18 cellular contexts compared by ENCODE assay signal in the genomic region with DNA sequence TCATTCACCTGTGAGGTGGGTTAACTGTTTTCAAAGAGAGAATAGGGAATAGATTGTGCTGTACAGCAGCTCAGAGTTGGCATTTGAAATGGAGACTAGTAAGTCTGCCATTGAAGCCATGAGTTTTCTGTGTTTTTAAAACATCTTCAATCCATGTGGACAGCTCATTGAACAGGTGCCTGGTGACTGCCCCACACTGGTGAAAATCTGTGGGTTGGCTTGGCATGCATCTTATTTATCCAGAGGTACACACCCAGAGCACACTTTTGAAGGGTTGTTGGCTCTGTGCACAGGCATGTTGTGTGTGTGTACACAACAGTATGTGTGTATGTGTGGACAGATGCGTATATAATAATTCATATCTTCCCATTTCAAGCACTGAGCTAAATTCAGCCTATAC. TPM values are rescaled to one million over a fixed set of nuclear protein-coding genes. Genes with fewer than 3 reads are reported as not detected.
A peak's percentile ranks its signal among the peaks of the same experiment; 100 is the strongest.
DNase-seq lines count a peak whose midpoint lies in the region; ATAC-seq and TF ChIP-seq lines count a peak whose summit lies in the region.
"Had no signal": no experiment of that assay in that cellular context is flagged by ENCODE, and none has a peak within 500 bp of the region (broad histone marks: within the 10 kb centered on the region; RNA-seq: fewer than 3 reads in every experiment).

No MANE protein-coding gene starts in this region.

- peak overlapping the region; percentile 13; the same call in 1 of the 2 replicates for H2AK5ac ChIP-seq in IMR-90 (ENCODE audit: low read depth, low read length)

- CTCF ChIA-PET in IMR-90 (lab: Yijun Ruan, JAX), result interaction anchor here (0.6 kb wide), 2 partner anchors 10 to 18 kb away, joined by 3 to 4 read pairs; no protein-coding TSS in a partner anchor
- CTCF ChIA-PET in Panc1 (lab: Charles Lee), result no interaction called here

- H3K27me3 ChIP-seq in IMR-90 (ENCODE audit: control insufficient read depth, insufficient read depth, low read length), result no peaks in the 10 kb centered on the region
- H3K27me3 ChIP-seq in Panc1 (ENCODE audit: control insufficient read depth, insufficient read depth, low read length), result peaks cover 30% of the 10 kb centered on the region
- no peaks in the 10 kb centered on the region for H3K27me3 ChIP-seq in thoracic aorta (replicated peaks; ENCODE audit: insufficient read depth)
- H3K27me3 ChIP-seq: BLaER1 had no signal

- H2BK15ac ChIP-seq in IMR-90 (ENCODE audit: low read depth, low read length), result no peak overlapping the region

- H3K9me3 ChIP-seq in IMR-90 (ENCODE audit: control insufficient read depth, insufficient read depth, low read length), result no peaks in the 10 kb centered on the region
- H3K9me3 ChIP-seq in Panc1 (ENCODE audit: control insufficient read depth, insufficient read depth, low read depth, low read length), result no peaks in the 10 kb centered on the region
- H3K9me3 ChIP-seq in thoracic aorta, result no peaks in the 10 kb centered on the region
- H3K9me3 ChIP-seq: BLaER1 had no signal

- TF ChIP-seq RAD21 in IMR-90 (IDR thresholded peaks at IDR 0.05; ENCODE audit: low read length), result no peak

- no peak overlapping the region for H3K4me2 ChIP-seq in IMR-90 (ENCODE audit: low read depth, low read length)
- H3K4me2 ChIP-seq: BLaER1, GM23338 had no signal

- POLR2A ChIA-PET in IMR-90 (lab: Charles Lee; ENCODE audit: unreplicated experiment) (no interaction called here), Panc1 (lab: Charles Lee) (interaction anchor here (0.6 kb wide), 1 partner anchor 317 kb away, joined by 3 read pairs; no protein-coding TSS in a partner anchor)

- no peak for TF ChIP-seq POLR2A in IMR-90 (IDR thresholded peaks at IDR 0.05; ENCODE audit: low read depth, low read length)

- H3K4me3 Mint-ChIP-seq in T-helper 2 cell treated with Interferon-gamma antibody and Interleukin-4, amounts not matched to agents 5 μg/mL and 100 μg/mL, for 36 hours, result no peak overlapping the region
- H3K4me3 Mint-ChIP-seq: CD14-positive monocyte; CD4-positive, alpha-beta memory T cell; GM23338 had no signal

- TSS peak; percentile 71 for BruUV-seq in IMR-90 (replicated peaks; lab: Mats Ljungman, UMichigan)
- no TSS peak for BruUV-seq in Panc1 (replicated peaks; lab: Mats Ljungman, UMichigan)

- ATAC-seq in IMR-90 (ENCODE audit: low read depth) (no peak), Panc1 (no peak), thoracic aorta (ENCODE audit: insufficient number of reproducible peaks, low FRiP score, low read depth) (no peak)
- ATAC-seq: GM23338, HepG2 had no signal

- no peak overlapping the region for H3K4ac ChIP-seq in IMR-90 (ENCODE audit: low read depth, low read length)

- H2AFZ ChIP-seq in IMR-90 (replicated peaks; ENCODE audit: low read length, poor library complexity), result no peak overlapping the region
- H2AFZ ChIP-seq: GM23338 had no signal

- no peaks in the 10 kb centered on the region for H3K4me1 Mint-ChIP-seq in T-helper 2 cell treated with Interferon-gamma antibody and Interleukin-4, amounts not matched to agents 5 μg/mL and 100 μg/mL, for 36 hours (ENCODE audit: low read depth)
- H3K4me1 Mint-ChIP-seq: CD4-positive, alpha-beta memory T cell had no signal

- no peak overlapping the region for H2BK20ac ChIP-seq in IMR-90 (ENCODE audit: low read depth, low read length)

- no peak overlapping the region for H3K27ac Mint-ChIP-seq in T-helper 2 cell treated with Interferon-gamma antibody and Interleukin-4, amounts not matched to agents 5 μg/mL and 100 μg/mL, for 36 hours
- H3K27ac Mint-ChIP-seq: CD14-positive monocyte; CD4-positive, alpha-beta memory T cell; GM23338 had no signal

- no peak overlapping the region for H3K9ac ChIP-seq in IMR-90 (ENCODE audit: low read depth, low read length)
- H3K9ac ChIP-seq: BLaER1 had no signal

- in situ Hi-C loops in IMR-90 (cut with MboI; ENCODE audit: low sequenced_read_pairs) (no loop called here), Panc1 (cut with HindIII; ENCODE audit: low pct_unique_long_range_greater_than_20kb, low sequenced_read_pairs) (no loop called here)

- H3K9me1 ChIP-seq in IMR-90 (ENCODE audit: insufficient read depth, low read length), result peaks cover 33% of the 10 kb centered on the region

- WGBS in IMR-90 (ENCODE audit: extremely low coverage in 2 of 2, insufficient read length in 1 of 2), 2 experiments, result no CpG with 5 or more reads among the region's 1 CpG

- H4K91ac ChIP-seq in IMR-90 (ENCODE audit: insufficient read depth, low read depth, low read length), result no peak overlapping the region

- intact Hi-C loops in IMR-90 (cut with micrococcal nuclease) (no loop called here), Panc1 (cut with micrococcal nuclease; ENCODE audit: unreplicated experiment) (no loop called here)

- H3K36me3 Mint-ChIP-seq in T-helper 2 cell treated with Interferon-gamma antibody and Interleukin-4, amounts not matched to agents 5 μg/mL and 100 μg/mL, for 36 hours (ENCODE audit: low read depth), result no peaks in the 10 kb centered on the region
- H3K36me3 Mint-ChIP-seq: CD4-positive, alpha-beta memory T cell had no signal

- H2BK120ac ChIP-seq in IMR-90 (ENCODE audit: low read depth, low read length), result no peak overlapping the region

- H3K23ac ChIP-seq in IMR-90 (ENCODE audit: low read depth, low read length), result no peak overlapping the region

- peak overlapping the region; percentile 50; the same call in 1 of the 2 replicates for H3K14ac ChIP-seq in IMR-90 (replicated peaks; ENCODE audit: low read depth, low read length)

- H3K4me1 ChIP-seq in IMR-90 (ENCODE audit: control insufficient read depth, insufficient read depth, low read length) (peaks cover 13% of the 10 kb centered on the region), Panc1 (ENCODE audit: control insufficient read depth, insufficient read depth, low read length) (no peaks in the 10 kb centered on the region), thoracic aorta (ENCODE audit: control insufficient read depth in 1 of 2, low read depth in 2 of 2) (peaks cover 5 to 62% of the 10 kb centered on the region in 2 donors)

- dilution Hi-C loops in IMR-90 (cut with HindIII; ENCODE audit: low sequenced_read_pairs, unreplicated experiment), result no loop called here

- no peaks in the 10 kb centered on the region; the same call in 1 of the 2 replicates for H4K20me1 ChIP-seq in IMR-90 (ENCODE audit: insufficient read depth, low read length)
- H4K20me1 ChIP-seq: BLaER1 had no signal

- H3K18ac ChIP-seq in IMR-90 (ENCODE audit: low read depth, low read length), result no peak overlapping the region

- H4K5ac ChIP-seq in IMR-90 (ENCODE audit: low read depth, low read length), result no peak overlapping the region

- no peak overlapping the region for H2AK9ac ChIP-seq in IMR-90 (replicated peaks; ENCODE audit: low read depth, low read length, poor library complexity)

- H3K36me3 ChIP-seq in IMR-90 (ENCODE audit: control insufficient read depth, insufficient read depth, low read length), result peaks cover 55% of the 10 kb centered on the region
- H3K36me3 ChIP-seq in Panc1 (ENCODE audit: control insufficient read depth, insufficient read depth, low read length), result no peaks in the 10 kb centered on the region
- peaks cover 54% of the 10 kb centered on the region for H3K36me3 ChIP-seq in thoracic aorta
- H3K36me3 ChIP-seq: BLaER1 had no signal

- H3K56ac ChIP-seq in IMR-90 (ENCODE audit: extremely low read depth, insufficient read depth, low read length), result no peak overlapping the region

- DNase-seq in IMR-90 (no peak), Panc1 (ENCODE audit: low read depth, low spot score) (no peak), kidney tubule cell (ENCODE audit: low spot score) (peak; percentile 4), thoracic aorta (ENCODE audit: low spot score) (no peak), SIG-M5 treated with dmso at 0.1 percent for 504 hours (lab: John Stamatoyannopoulos, UW; ENCODE audit: unreplicated experiment) (no peak), SIG-M5 (lab: John Stamatoyannopoulos, UW) (no peak)
- DNase-seq in T-helper 2 cell treated with Interferon-gamma antibody and Interleukin-4, amounts not matched to agents 5 μg/mL and 100 μg/mL, for 36 hours (ENCODE audit: low spot score), result no peak
- DNase-seq: 8988T; CD4-positive, alpha-beta memory T cell; DMS153; DMS79; GDM1; HCEC 1CT had no signal

- peaks cover 0 to 5% of the 10 kb centered on the region in 2 experiments; a peak in 1 of 4 replicates for H3K79me1 ChIP-seq in IMR-90 (ENCODE audit: low read depth in 1 of 2, low read length in 2 of 2)

- no peak overlapping the region for H2BK5ac ChIP-seq in IMR-90 (ENCODE audit: low read depth, low read length, poor library complexity, severe bottlenecking)

- peaks cover 18% of the 10 kb centered on the region for H3K27me3 Mint-ChIP-seq in T-helper 2 cell treated with Interferon-gamma antibody and Interleukin-4, amounts not matched to agents 5 μg/mL and 100 μg/mL, for 36 hours (ENCODE audit: low read depth)

- no peak for TF ChIP-seq CTCF in IMR-90 (conservative IDR thresholded peaks at IDR 0.05; ENCODE audit: low read depth, low read length)
- TF ChIP-seq CTCF in Panc1 (IDR thresholded peaks at IDR 0.05), result 0 out of 2 replicates have a peak, but pooled peaks have one; percentile 5
- TF ChIP-seq CTCF in thoracic aorta (IDR thresholded peaks at IDR 0.05), result no peak

- no peaks in the 10 kb centered on the region for H3K9me3 Mint-ChIP-seq in T-helper 2 cell treated with Interferon-gamma antibody and Interleukin-4, amounts not matched to agents 5 μg/mL and 100 μg/mL, for 36 hours
- H3K9me3 Mint-ChIP-seq: CD4-positive, alpha-beta memory T cell; GM23338 had no signal

- H3K4me3 ChIP-seq in IMR-90 (ENCODE audit: insufficient read depth, low read depth, low read length), result no peak overlapping the region
- no peak overlapping the region for H3K4me3 ChIP-seq in Panc1 (ENCODE audit: low read depth in 2 of 2, low read length in 2 of 2)
- H3K4me3 ChIP-seq in thoracic aorta, result no peak overlapping the region
- H3K4me3 ChIP-seq: BLaER1, GM23338 had no signal

- H3K27ac ChIP-seq in IMR-90 (ENCODE audit: insufficient read depth, low read length) (no peak overlapping the region), Panc1 (ENCODE audit: low read length) (no peak overlapping the region), thoracic aorta (peak overlapping the region; percentile 58 to 86)
- H3K27ac ChIP-seq: BLaER1 had no signal

- H4K8ac ChIP-seq in IMR-90 (ENCODE audit: low read depth in 2 of 2, low read length in 2 of 2), result no peak overlapping the region

TF ChIP-seq in IMR-90, 13 proteins besides CTCF, POLR2A, EP300 and RAD21 (continues in another document):
- no peak for TF ChIP-seq CHD1 (IDR thresholded peaks at IDR 0.05; ENCODE audit: low read depth, low read length)

RNA-seq across cellular contexts. Expression of gene LYVE1, which starts 6.9 kb away (rescaled TPM):
- total RNA-seq in IMR-90 (2012; rRNA removed) (not detected in 2 replicates), Panc1 (2021; ENCODE audit: unreplicated experiment) (0.31 TPM), thoracic aorta (100 to 1,000 TPM in 1 of 2 donors, 10 to 100 TPM in 1; 81.5 to 121 TPM)
- not detected in 2 replicates for polyA plus RNA-seq in IMR-90 (2012; rRNA removed)
- polyA plus RNA-seq in IMR-90 (2012; cell fraction: cytosol; rRNA removed), result not detected in 2 replicates
- polyA plus RNA-seq in IMR-90 (2012; cell fraction: nucleus; rRNA removed; ENCODE audit: low replicate concordance), result 0.04 and 0.32 TPM in 2 replicates
- not detected for polyA plus RNA-seq in Panc1 (2012; ENCODE audit: insufficient read length)
- total RNA-seq: CD4-positive, alpha-beta memory T cell; Daoy had no signal
- polyA plus RNA-seq: CD4-positive, alpha-beta memory T cell; GM23338 had no signal

RNA-seq across cellular contexts. Expression of gene RNF141, which starts 34.4 kb away (rescaled TPM):
- 18.6 and 34.2 TPM in 2 replicates for total RNA-seq in IMR-90 (2012; rRNA removed)
- 10.6 and 13.8 TPM in 2 replicates for polyA plus RNA-seq in IMR-90 (2012; rRNA removed)
- polyA plus RNA-seq in IMR-90 (2012; cell fraction: cytosol; rRNA removed), result 2.1 and 3.4 TPM in 2 replicates
- polyA plus RNA-seq in IMR-90 (2012; cell fraction: nucleus; rRNA removed; ENCODE audit: low replicate concordance), result 0.53 and 6.1 TPM in 2 replicates
- total RNA-seq in Panc1 (2021; ENCODE audit: unreplicated experiment), result 35.8 TPM
- polyA plus RNA-seq in Panc1 (2012; ENCODE audit: insufficient read length), result 27.8 TPM
- total RNA-seq in thoracic aorta, result 10 to 100 TPM; 37.3 to 47.2 TPM

Comparison
In these comparisons a context has a peak if more than half of its experiments do, and no peak if none do; other contexts are left out.
1. H3K27ac ChIP-seq: peak in thoracic aorta (2 of 2); none in IMR-90 (single experiment) and Panc1 (single experiment).
2. RNA of gene LYVE1, which starts 6.9 kb away (total RNA-seq): 81.5 to 121 TPM in thoracic aorta; 0.31 TPM in Panc1 (single experiment) and not detected in IMR-90; every median in the first group is over 10 times any median in the second.